8 cellular contexts compared by ENCODE assay signal in the genomic region with DNA sequence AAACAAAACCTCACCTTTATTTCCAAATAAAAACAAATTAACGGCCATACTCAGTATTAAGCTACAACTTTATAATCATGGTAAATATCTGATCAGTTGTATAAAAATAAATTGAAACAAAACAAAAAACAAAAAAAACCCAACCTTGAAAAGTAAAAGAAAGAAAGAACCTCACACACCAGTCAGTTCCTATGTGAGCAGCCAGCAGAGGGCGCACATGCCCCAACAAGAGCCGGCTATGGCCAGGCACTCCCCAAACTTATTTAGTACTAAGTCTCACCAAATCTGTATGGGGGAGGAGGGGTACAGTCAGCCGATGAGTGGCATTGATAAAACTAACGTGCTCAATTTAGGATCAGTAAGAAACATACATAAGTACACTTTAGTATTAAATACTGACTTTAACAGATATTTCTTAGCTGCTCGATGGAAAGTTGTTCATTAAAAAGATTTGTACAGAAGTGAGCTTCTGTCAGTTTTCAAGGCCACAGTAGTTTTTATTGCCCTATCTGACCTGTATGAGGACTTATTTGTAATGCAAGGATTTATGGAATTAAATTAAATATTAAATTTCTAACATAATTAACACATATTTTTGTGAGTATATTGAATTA.
DNase-seq lines count a peak whose midpoint lies in the region; ATAC-seq and TF ChIP-seq lines count a peak whose summit lies in the region.

No MANE protein-coding gene starts in this region.

- DNase-seq in COLO829 (ENCODE audit: low spot score) (peak; percentile 25), HL-60 (ENCODE audit: low read depth in 1 of 2, low spot score in 1 of 2) (peak; percentile 58 to 79), NOMO-1 treated with DMSO at 0.1 percent for 48 hours (lab: John Stamatoyannopoulos, UW; ENCODE audit: unreplicated experiment) (peak; percentile 55), epithelial cell of esophagus (ENCODE audit: low read depth) (peak; percentile 84), natural killer cell (peak; percentile 74)
- peak; percentile 11 for DNase-seq in activated CD8-positive, alpha-beta memory T cell treated with anti-CD3 and anti-CD28 coated beads, Interleukin-2, amount 50 U/mL, for 1 hour (ENCODE audit: extremely low read depth)

- no peak overlapping the region for H3K4me3 Mint-ChIP-seq in natural killer cell
- H3K4me3 Mint-ChIP-seq in stimulated activated memory B cell treated with anti-CD40 and anti-IgM and Interleukin-4, amounts not matched to agents 10 μg/mL and 1 μg/mL and 100 μg/mL, for 72 hours: no peak overlapping the region

- intact Hi-C loops in natural killer cell (cut with micrococcal nuclease): loop anchor here (1.0 to 5.0 kb wide), 2 partner anchors 107 to 1161 kb away; no protein-coding TSS in a partner anchor

- H3K4me1 Mint-ChIP-seq in natural killer cell: peaks cover 11 to 13% of the 10 kb centered on the region in 2 donors
- peaks cover 26% of the 10 kb centered on the region for H3K4me1 Mint-ChIP-seq in stimulated activated memory B cell treated with anti-CD40 and anti-IgM and Interleukin-4, amounts not matched to agents 10 μg/mL and 1 μg/mL and 100 μg/mL, for 72 hours

- H3K27ac ChIP-seq in HL-60 (replicated peaks): no peak overlapping the region

- H3K27me3 ChIP-seq in HL-60 (ENCODE audit: insufficient read depth, poor library complexity, severe bottlenecking): no peaks in the 10 kb centered on the region

- peak overlapping the region in 1 of 2 donors; percentile 20 for H3K27ac Mint-ChIP-seq in natural killer cell
- peak overlapping the region; percentile 75 for H3K27ac Mint-ChIP-seq in stimulated activated memory B cell treated with anti-CD40 and anti-IgM and Interleukin-4, amounts not matched to agents 10 μg/mL and 1 μg/mL and 100 μg/mL, for 72 hours

- H3K9me3 Mint-ChIP-seq in natural killer cell: no peaks in the 10 kb centered on the region
- no peaks in the 10 kb centered on the region for H3K9me3 Mint-ChIP-seq in stimulated activated memory B cell treated with anti-CD40 and anti-IgM and Interleukin-4, amounts not matched to agents 10 μg/mL and 1 μg/mL and 100 μg/mL, for 72 hours

- peaks cover 0 to 5% of the 10 kb centered on the region in 2 donors for H3K27me3 Mint-ChIP-seq in natural killer cell (ENCODE audit: low read depth in 2 of 2)
- no peaks in the 10 kb centered on the region for H3K27me3 Mint-ChIP-seq in stimulated activated memory B cell treated with anti-CD40 and anti-IgM and Interleukin-4, amounts not matched to agents 10 μg/mL and 1 μg/mL and 100 μg/mL, for 72 hours

- no peaks in the 10 kb centered on the region for H3K36me3 Mint-ChIP-seq in natural killer cell
- no peaks in the 10 kb centered on the region for H3K36me3 Mint-ChIP-seq in stimulated activated memory B cell treated with anti-CD40 and anti-IgM and Interleukin-4, amounts not matched to agents 10 μg/mL and 1 μg/mL and 100 μg/mL, for 72 hours

- peak; percentile 74 for ATAC-seq in GM19467 (IDR thresholded peaks at IDR 0.05; ENCODE audit: unreplicated experiment)
- peak; percentile 79 to 91 (median 82) for ATAC-seq in natural killer cell
- peak; percentile 86 for ATAC-seq in stimulated activated memory B cell treated with anti-CD40 and anti-IgM and Interleukin-4, amounts not matched to agents 10 μg/mL and 1 μg/mL and 100 μg/mL, for 72 hours

- H3K4me3 ChIP-seq in HL-60 (replicated peaks; ENCODE audit: insufficient read depth, low read length) (no peak overlapping the region), epithelial cell of esophagus (ENCODE audit: low read length) (no peak overlapping the region)

- TF ChIP-seq CTCF in HL-60 (IDR thresholded peaks at IDR 0.05; ENCODE audit: insufficient read depth, low read length): peak; percentile 74
- peak; percentile 91 for TF ChIP-seq CTCF in epithelial cell of esophagus (IDR thresholded peaks at IDR 0.05; ENCODE audit: insufficient read depth, low read depth, low read length, missing control alignments)
- TF ChIP-seq CTCF in natural killer cell (IDR thresholded peaks at IDR 0.05): peak; percentile 97

Comparison
In these comparisons a context has a peak if more than half of its experiments do, and no peak if none do; other contexts are left out.
1. DNase-seq: peak in every context shown above with its lines; median percentile 84 in epithelial cell of esophagus; 74 in natural killer cell; 68 in HL-60; 55 in NOMO-1 treated with DMSO at 0.1 percent for 48 hours; 25 in COLO829; 11 in activated CD8-positive, alpha-beta memory T cell treated with anti-CD3 and anti-CD28 coated beads, Interleukin-2, amount 50 U/mL, for 1 hour.